8 cellular contexts compared by ENCODE assay signal in genomic region chr10:92517034-92517655, GRCh38. TPM values are rescaled to one million over a fixed set of nuclear protein-coding genes. Genes with fewer than 3 reads are reported as not detected.
A peak's percentile ranks its signal among the peaks of the same experiment; 100 is the strongest.
DNase-seq lines count a peak whose midpoint lies in the region; ATAC-seq, FAIRE-seq and TF ChIP-seq lines count a peak whose summit lies in the region.

No MANE protein-coding gene starts in this region.

- ATAC-seq in HG03175 (IDR thresholded peaks at IDR 0.05; ENCODE audit: unreplicated experiment) (peak; percentile 70), GM19463 (IDR thresholded peaks at IDR 0.05; ENCODE audit: unreplicated experiment) (no peak)

- peak; percentile 82 for FAIRE-seq in GM12891 (lab: Jason Lieb, UNC)

- no peak for TF ChIP-seq POLR2A in GM12891 (IDR thresholded peaks at IDR 0.05; ENCODE audit: low read depth, low read length)

- DNase-seq in GM12891 (ENCODE audit: insufficient read length, low spot score) (peak; percentile 33), NCI-H526 treated with DMSO at 0.1 percent for 48 hours (lab: John Stamatoyannopoulos, UW) (peak; percentile 21), dermis blood vessel endothelial cell (peak; percentile 91), lung microvascular endothelial cell (ENCODE audit: low read depth in 2 of 2) (peak; percentile 83 to 86)
- peak; percentile 61 for DNase-seq in activated CD4-positive, alpha-beta T cell treated with anti-CD3 and anti-CD28 coated beads, Interleukin-2, amount 50 U/mL, for 1 hour
- peak; percentile 15 to 22 for DNase-seq in stimulated activated CD8-positive, alpha-beta memory T cell treated with anti-CD3 and anti-CD28 coated beads, Interleukin-15, amount 100 ng/mL, for 48 hours (ENCODE audit: low read depth in 2 of 2)

TF ChIP-seq in GM12891, 5 proteins besides CTCF, POLR2A, EP300 and RAD21:
- TF ChIP-seq PAX5 (IDR thresholded peaks at IDR 0.05; ENCODE audit: insufficient read depth, low read length, severe bottlenecking), result no peak
- TF ChIP-seq POU2F2 (IDR thresholded peaks at IDR 0.05; ENCODE audit: low read depth, low read length), result no peak
- TF ChIP-seq TAF1 (IDR thresholded peaks at IDR 0.05; ENCODE audit: low read depth, low read length), result no peak
- no peak for TF ChIP-seq SPI1 (IDR thresholded peaks at IDR 0.05; ENCODE audit: low read depth, low read length)
- no peak for TF ChIP-seq POLR2AphosphoS5 (IDR thresholded peaks at IDR 0.05; ENCODE audit: low read depth, low read length)
TF ChIP-seq in GM12891: peak in this region for 0.

RNA-seq across cellular contexts. Expression of gene IDE, which starts 56.7 kb away (rescaled TPM):
- polyA plus RNA-seq in GM12891 (2012; ENCODE audit: low read depth, missing spikeins), result 9.1 TPM
- total RNA-seq in dermis blood vessel endothelial cell (35.4 and 49.2 TPM in 2 replicates), lung microvascular endothelial cell (19.4 and 20.2 TPM in 2 replicates)

Comparison
In these comparisons a context has a peak if more than half of its experiments do, and no peak if none do; other contexts are left out.
1. DNase-seq: peak in every context shown above with its lines; median percentile 91 in dermis blood vessel endothelial cell; 84 in lung microvascular endothelial cell; 61 in activated CD4-positive, alpha-beta T cell treated with anti-CD3 and anti-CD28 coated beads, Interleukin-2, amount 50 U/mL, for 1 hour; 33 in GM12891; 21 in NCI-H526 treated with DMSO at 0.1 percent for 48 hours; 18 in stimulated activated CD8-positive, alpha-beta memory T cell treated with anti-CD3 and anti-CD28 coated beads, Interleukin-15, amount 100 ng/mL, for 48 hours.